In the genomic region with DNA sequence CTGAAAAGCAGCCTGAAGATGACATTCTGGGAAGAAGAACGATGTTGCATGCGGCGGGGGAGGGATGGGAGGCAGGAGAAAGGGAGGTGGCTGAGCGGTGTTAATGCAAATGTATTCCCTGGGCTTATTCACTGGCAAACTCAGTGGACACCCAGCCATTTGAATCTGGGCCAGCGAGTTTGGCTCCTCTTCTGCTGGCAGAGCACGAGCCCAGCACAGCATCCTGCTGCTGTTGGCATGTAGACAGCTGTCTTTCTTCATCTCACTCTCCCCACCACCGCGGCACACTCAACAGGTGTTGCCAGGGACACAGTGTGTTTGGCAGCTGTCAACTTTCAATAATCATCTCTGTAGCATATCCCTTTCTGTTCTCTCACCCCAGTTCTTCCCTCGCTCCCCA, we compare ENCODE assay signal across 12 cellular contexts.
DNase-seq lines count a peak whose midpoint lies in the region; ATAC-seq and TF ChIP-seq lines count a peak whose summit lies in the region.
"Had no signal": no experiment of that assay in that cellular context is flagged by ENCODE, and none has a peak within 500 bp of the region (broad histone marks: within the 10 kb centered on the region; RNA-seq: fewer than 3 reads in every experiment).

No MANE protein-coding gene starts in this region.

- H3K9me3 ChIP-seq in Peyer's patch: no peaks in the 10 kb centered on the region

- TF ChIP-seq CTCF in VCaP (conservative IDR thresholded peaks at IDR 0.05): no peak
- no peak for TF ChIP-seq CTCF in Peyer's patch (IDR thresholded peaks at IDR 0.05)

- H3K27me3 ChIP-seq in Peyer's patch: no peaks in the 10 kb centered on the region

- DNase-seq in COR-L47 (lab: John Stamatoyannopoulos, UW): peak; percentile 69
- peak; percentile 92 for DNase-seq in NCI-H1694 treated with DMSO at 0.1 percent for 48 hours (lab: John Stamatoyannopoulos, UW)
- DNase-seq in iPS-NIHi11 (ENCODE audit: low spot score): peak; percentile 15
- DNase-seq in Peyer's patch: no peak
- no peak for DNase-seq in NCI-H774 (lab: John Stamatoyannopoulos, UW)
- DNase-seq in ureter (ENCODE audit: low spot score): no peak
- DNase-seq: activated CD8-positive, alpha-beta memory T cell treated with anti-CD3 and anti-CD28 coated beads, Interleukin-2, amount 50 U/mL, for 48 hours; effector CD4-positive, alpha-beta T cell; foreskin melanocyte had no signal

- H3K4me3 ChIP-seq in Peyer's patch: no peak overlapping the region

- H3K4me1 ChIP-seq in Peyer's patch: no peaks in the 10 kb centered on the region

- no peak for ATAC-seq in HG03521 (IDR thresholded peaks at IDR 0.05; ENCODE audit: unreplicated experiment)
- ATAC-seq: stimulated activated effector memory CD8-positive, alpha-beta T cell treated with anti-CD3 and anti-CD28 coated beads, Interleukin-12 subunit alpha, Interleukin-12 subunit beta, amount 100 ng/mL, for 72 hours had no signal

- H3K36me3 ChIP-seq in Peyer's patch: no peaks in the 10 kb centered on the region

- peak overlapping the region; percentile 30; the same call in 1 of the 2 replicates for H3K27ac ChIP-seq in VCaP
- no peak overlapping the region for H3K27ac ChIP-seq in Peyer's patch

- TF ChIP-seq POLR2A in Peyer's patch (IDR thresholded peaks at IDR 0.05): no peak

Comparison
In these comparisons a context has a peak if more than half of its experiments do, and no peak if none do; other contexts are left out.
1. DNase-seq: peak in COR-L47 (single experiment), NCI-H1694 treated with DMSO at 0.1 percent for 48 hours (single experiment) and iPS-NIHi11 (single experiment); none in Peyer's patch (0 of 3), NCI-H774 (single experiment) and ureter (single experiment).